In the genomic region with DNA sequence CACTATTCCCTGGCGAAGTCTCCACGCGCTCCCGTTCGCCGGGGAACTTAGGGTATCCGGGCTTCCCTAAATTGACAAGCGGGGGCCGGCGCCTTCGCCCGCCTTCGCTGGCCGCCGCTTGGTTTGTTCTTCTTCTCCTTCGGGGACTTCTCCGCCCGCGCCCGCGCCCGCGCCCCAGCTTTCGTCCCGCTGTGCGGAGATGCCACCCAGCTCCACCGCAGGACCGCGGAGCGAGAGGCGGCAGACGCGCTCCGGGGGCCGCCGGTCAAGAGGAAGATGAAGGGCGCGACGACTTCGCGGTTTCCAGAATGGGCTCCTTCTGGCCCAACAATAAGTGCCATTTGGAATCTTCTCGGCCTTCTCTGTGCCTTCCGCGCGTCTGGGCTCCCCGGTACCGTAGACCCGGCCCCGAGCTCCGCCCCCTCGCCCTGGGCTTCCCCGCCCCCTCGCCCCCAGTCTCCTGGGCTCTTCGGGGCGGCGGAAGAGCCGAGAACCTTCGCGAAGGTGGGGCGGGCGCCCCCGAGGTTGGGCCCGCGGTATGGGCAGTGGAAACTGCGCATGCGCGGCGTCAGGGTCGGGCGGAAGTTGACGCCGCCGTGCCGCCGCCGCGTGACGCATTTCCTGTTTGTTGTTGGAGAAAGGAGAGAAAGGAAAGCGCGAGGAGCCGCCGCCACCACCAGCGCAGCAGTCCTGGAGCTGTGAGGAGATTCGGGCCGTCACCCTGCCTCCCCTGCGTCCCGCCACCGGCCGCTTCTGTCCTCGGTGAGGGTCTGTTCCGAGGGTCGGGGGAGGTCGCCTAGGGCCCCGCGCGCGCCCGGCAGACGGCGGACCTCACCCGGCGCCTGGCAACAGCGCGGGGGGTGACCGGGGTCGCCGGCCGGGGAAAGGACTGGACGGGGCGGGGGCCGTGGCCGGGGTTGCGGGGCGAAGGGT, we compare ENCODE assay signal across 8 cellular contexts. TPM values are rescaled to one million over a fixed set of nuclear protein-coding genes. Genes with fewer than 3 reads are reported as not detected.
DNase-seq lines count a peak whose midpoint lies in the region; ATAC-seq and TF ChIP-seq lines count a peak whose summit lies in the region.

A gene (plus strand): TSS at position 622 of the 933 bp plus-strand sequence. CDS start 21,569 bp downstream, outside the sequence.

- H3K4me3 Mint-ChIP-seq in activated naive CD4-positive, alpha-beta T cell treated with anti-CD3 and anti-CD28 coated beads, Interleukin-2, amount 10 ng/mL, durations not matched to agents 7 days and 5 days, result peak within 1 kb of the TSS; percentile 93

- peaks cover 0 to 47% (median 24%) of the 10 kb centered on the region in 3 donors for H3K4me1 ChIP-seq in gastroesophageal sphincter
- peaks cover 33 to 42% of the 10 kb centered on the region in 2 experiments for H3K4me1 ChIP-seq in neutrophil (ENCODE audit: control insufficient read depth in 1 of 2, insufficient read depth in 1 of 2, low read depth in 1 of 2, low read length in 1 of 2)

- DNase-seq in GM04504 (ENCODE audit: low read depth), result peak; percentile 83
- DNase-seq in HFF-Myc (ENCODE audit: extremely low read depth, low read depth), result peak; percentile 70
- DNase-seq in NAMALWA (ENCODE audit: low spot score), result peak; percentile 96
- peak; percentile 48 for DNase-seq in SK-N-MC (ENCODE audit: low read depth, low spot score)
- DNase-seq in activated naive CD4-positive, alpha-beta T cell treated with anti-CD3 and anti-CD28 coated beads, Interleukin-2, amount 10 ng/mL, durations not matched to agents 7 days and 5 days, result peak; percentile 95

- H3K36me3 Mint-ChIP-seq in activated naive CD4-positive, alpha-beta T cell treated with anti-CD3 and anti-CD28 coated beads, Interleukin-2, amount 10 ng/mL, durations not matched to agents 7 days and 5 days, result peaks cover 18% of the 10 kb centered on the region

- peak within 1 kb of the TSS; percentile 70 for H3K27ac ChIP-seq in SK-N-MC
- peak within 1 kb of the TSS; percentile 88 to 99 (median 98) for H3K27ac ChIP-seq in gastroesophageal sphincter
- peak within 1 kb of the TSS; percentile 99 for H3K27ac ChIP-seq in neutrophil

- H3K36me3 ChIP-seq in SK-N-MC (ENCODE audit: insufficient read depth, low read length) (no peaks in the 10 kb centered on the region), gastroesophageal sphincter (no peaks in the 10 kb centered on the region), neutrophil (peaks cover 4% of the 10 kb centered on the region)

- peaks cover 49% of the 10 kb centered on the region for H3K27me3 Mint-ChIP-seq in activated naive CD4-positive, alpha-beta T cell treated with anti-CD3 and anti-CD28 coated beads, Interleukin-2, amount 10 ng/mL, durations not matched to agents 7 days and 5 days

- peak within 1 kb of the TSS; percentile 98 for H3K27ac Mint-ChIP-seq in activated naive CD4-positive, alpha-beta T cell treated with anti-CD3 and anti-CD28 coated beads, Interleukin-2, amount 10 ng/mL, durations not matched to agents 7 days and 5 days

- no peak for TF ChIP-seq CTCF in HFF-Myc (IDR thresholded peaks at IDR 0.05; ENCODE audit: low read depth, low read length, missing control alignments)
- no peak for TF ChIP-seq CTCF in gastroesophageal sphincter (IDR thresholded peaks at IDR 0.05)
- peak; percentile 53 for TF ChIP-seq CTCF in neutrophil (IDR thresholded peaks at IDR 0.05)
- TF ChIP-seq CTCF in subcutaneous adipose tissue (IDR thresholded peaks at IDR 0.05; ENCODE audit: low read depth), result no peak

- peaks cover 47% of the 10 kb centered on the region for H3K4me1 Mint-ChIP-seq in activated naive CD4-positive, alpha-beta T cell treated with anti-CD3 and anti-CD28 coated beads, Interleukin-2, amount 10 ng/mL, durations not matched to agents 7 days and 5 days

- CTCF ChIA-PET in activated naive CD4-positive, alpha-beta T cell treated with anti-CD3 and anti-CD28 coated beads, Interleukin-2, amount 10 ng/mL, durations not matched to agents 7 days and 5 days (lab: Charles Lee), result interaction anchor here (1.1 to 1.5 kb wide), 2 partner anchors 9 to 63 kb away, joined by 3 to 4 read pairs; no protein-coding TSS in a partner anchor

- peak; percentile 83 to 88 for TF ChIP-seq POLR2A in gastroesophageal sphincter (IDR thresholded peaks at IDR 0.05)

- WGBS in gastroesophageal sphincter (ENCODE audit: low coverage in 1 of 2), 2 donors, result 0 to 3% methylated on average over 4 to 6 of the region's 114 CpGs

- H3K9me3 ChIP-seq in SK-N-MC (ENCODE audit: low read depth, low read length) (no peaks in the 10 kb centered on the region), gastroesophageal sphincter (no peaks in the 10 kb centered on the region), neutrophil (no peaks in the 10 kb centered on the region)

- H3K4me3 ChIP-seq in HFF-Myc (replicated peaks; ENCODE audit: low read depth, low read length) (peak within 1 kb of the TSS; percentile 87), SK-N-MC (peak within 1 kb of the TSS; percentile 97), gastroesophageal sphincter (peak within 1 kb of the TSS; percentile 87 to 94), neutrophil (ENCODE audit: low read depth in 1 of 2, low read length in 1 of 2) (peak within 1 kb of the TSS; percentile 85 to 98)

- peak; percentile 90 for ATAC-seq in gastroesophageal sphincter

- H3K27me3 ChIP-seq in gastroesophageal sphincter (no peaks in the 10 kb centered on the region), neutrophil (no peaks in the 10 kb centered on the region)

- no peaks in the 10 kb centered on the region for H3K9me3 Mint-ChIP-seq in activated naive CD4-positive, alpha-beta T cell treated with anti-CD3 and anti-CD28 coated beads, Interleukin-2, amount 10 ng/mL, durations not matched to agents 7 days and 5 days

- no peak for TF ChIP-seq EP300 in gastroesophageal sphincter (IDR thresholded peaks at IDR 0.05)

- peak within 1 kb of the TSS; percentile 91 for H3K9ac ChIP-seq in SK-N-MC (ENCODE audit: insufficient read length)

RNA-seq across cellular contexts. Expression of the gene that starts here (rescaled TPM):
- total RNA-seq in gastroesophageal sphincter, result 100 to 1,000 TPM; 117 to 195 (median 148) TPM
- total RNA-seq in subcutaneous adipose tissue, result 100 to 1,000 TPM in 1 of 4 donors, 10 to 100 TPM in 3; 87.5 to 138 (median 92.7) TPM

Comparison
In these comparisons a context has a peak if more than half of its experiments do, and no peak if none do; other contexts are left out.
1. Peak in every context shown above with its lines: DNase-seq, ATAC-seq, H3K4me3 ChIP-seq and H3K27ac ChIP-seq.